In genomic region chr1:61348025-61348665, GRCh38 we compare ENCODE assay signal across 19 cellular contexts.
"Had no signal": no experiment of that assay in that cellular context is flagged by ENCODE, and none has a peak within 500 bp of the region (broad histone marks: within the 10 kb centered on the region; RNA-seq: fewer than 3 reads in every experiment).

No MANE protein-coding gene starts in this region.

- H3K27ac Mint-ChIP-seq: activated naive CD4-positive, alpha-beta T cell treated with anti-CD3 and anti-CD28 coated beads for 36 hours; activated naive CD8-positive, alpha-beta T cell treated with anti-CD3 and anti-CD28 coated beads, Interleukin-2, amount 50 U/mL, for 24 hours; activated T-helper 2 cell treated with anti-CD3 and anti-CD28 coated beads, Interferon-gamma antibody, Interleukin-2, Interleukin-4, amounts not matched to agents 10 μg/mL and 5 μg/mL and 100 μg/mL, durations not matched to agents 14 hours and 24 hours and 36 hours; immature natural killer cell; naive thymus-derived CD4-positive, alpha-beta T cell; progenitor cell of endocrine pancreas; T-helper 2 cell treated with Interferon-gamma antibody and Interleukin-4, amounts not matched to agents 5 μg/mL and 100 μg/mL, for 36 hours; WTC11 had no signal

- FAIRE-seq: colon had no signal

- ATAC-seq: activated naive CD8-positive, alpha-beta T cell treated with anti-CD3 and anti-CD28 coated beads, Interleukin-2, amount 50 U/mL, for 24 hours; gastroesophageal sphincter; mucosa of descending colon; naive thymus-derived CD4-positive, alpha-beta T cell; WTC11 had no signal

- H3K4me3 Mint-ChIP-seq: activated naive CD4-positive, alpha-beta T cell treated with anti-CD3 and anti-CD28 coated beads for 36 hours; activated naive CD8-positive, alpha-beta T cell treated with anti-CD3 and anti-CD28 coated beads, Interleukin-2, amount 50 U/mL, for 24 hours; brain; immature natural killer cell; naive thymus-derived CD4-positive, alpha-beta T cell; neural progenitor cell; T-helper 2 cell treated with Interferon-gamma antibody and Interleukin-4, amounts not matched to agents 5 μg/mL and 100 μg/mL, for 36 hours; WTC11 had no signal

- DNase-seq: activated CD4-positive, alpha-beta T cell treated with anti-CD3 and anti-CD28 coated beads for 48 hours; activated naive CD4-positive, alpha-beta T cell treated with anti-CD3 and anti-CD28 coated beads for 36 hours; activated naive CD8-positive, alpha-beta T cell treated with anti-CD3 and anti-CD28 coated beads, Interleukin-2, amount 50 U/mL, for 24 hours; anterior cingulate cortex; central memory CD4-positive, alpha-beta T cell; dorsolateral prefrontal cortex; immature natural killer cell; mesenchymal stem cell; mucosa of descending colon; naive thymus-derived CD4-positive, alpha-beta T cell; thyroid gland had no signal

- H3K9me3 Mint-ChIP-seq: activated naive CD4-positive, alpha-beta T cell treated with anti-CD3 and anti-CD28 coated beads for 36 hours; T-helper 2 cell treated with Interferon-gamma antibody and Interleukin-4, amounts not matched to agents 5 μg/mL and 100 μg/mL, for 36 hours had no signal

- H3K27me3 Mint-ChIP-seq: activated naive CD8-positive, alpha-beta T cell treated with anti-CD3 and anti-CD28 coated beads, Interleukin-2, amount 50 U/mL, for 24 hours had no signal
